ENCODE assay signal across 29 cellular contexts in the genomic region with DNA sequence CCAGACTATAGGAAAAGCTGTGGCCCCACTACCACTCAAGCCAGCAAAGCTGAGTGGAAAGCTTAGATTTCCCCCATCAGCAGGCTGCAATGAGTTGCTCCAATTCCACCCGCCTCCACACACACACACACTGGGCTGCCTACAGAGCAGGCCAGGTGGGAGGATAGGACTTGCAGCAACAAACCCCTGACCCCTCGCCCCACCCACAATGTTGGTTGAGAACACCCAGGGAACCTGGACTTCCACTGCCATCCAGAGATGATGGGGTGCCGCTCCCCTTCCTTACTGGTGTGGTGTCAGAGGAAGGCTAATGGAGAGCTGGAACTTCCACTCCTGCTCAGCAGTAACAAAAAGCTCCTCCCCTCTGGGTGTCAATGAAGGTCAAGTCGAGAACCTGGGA.
"Had no signal": no experiment of that assay in that cellular context is flagged by ENCODE, and none has a peak within 500 bp of the region (broad histone marks: within the 10 kb centered on the region; RNA-seq: fewer than 3 reads in every experiment).

No MANE protein-coding gene starts in this region.

- H3K27ac Mint-ChIP-seq: activated B cell treated with CpG ODN at 0.5 μM for 24 hours; activated CD8-positive, alpha-beta T cell treated with anti-CD3 and anti-CD28 coated beads for 36 hours; activated naive CD4-positive, alpha-beta T cell treated with anti-CD3 and anti-CD28 coated beads for 36 hours; activated naive CD4-positive, alpha-beta T cell treated with anti-CD3 and anti-CD28 coated beads, Interleukin-2, amount 50 U/mL, for 24 hours; activated naive CD8-positive, alpha-beta T cell treated with anti-CD3 and anti-CD28 coated beads for 36 hours; activated naive CD8-positive, alpha-beta T cell treated with anti-CD3 and anti-CD28 coated beads, Interleukin-2, amount 50 U/mL, for 24 hours; activated T-helper 1 cell treated with anti-CD3 and anti-CD28 coated beads, Interleukin-12 subunit alpha, Interleukin-12 subunit beta, Interleukin-2, Interleukin-4 antibody, amounts not matched to agents 30 ng/mL and 10 ng/mL and 1 ng/mL, durations not matched to agents 14 hours and 24 hours and 36 hours; activated T-helper 2 cell treated with anti-CD3 and anti-CD28 coated beads, Interferon-gamma antibody, Interleukin-2, Interleukin-4, amounts not matched to agents 10 μg/mL and 5 μg/mL and 100 μg/mL, durations not matched to agents 14 hours and 24 hours and 36 hours; T-cell; T-helper 17 cell; T-helper 2 cell treated with Interferon-gamma antibody and Interleukin-4, amounts not matched to agents 5 μg/mL and 100 μg/mL, for 36 hours had no signal

- H3K9me3 Mint-ChIP-seq: activated T-helper 1 cell treated with anti-CD3 and anti-CD28 coated beads, Interleukin-12 subunit alpha, Interleukin-12 subunit beta, Interleukin-2, Interleukin-4 antibody, amounts not matched to agents 30 ng/mL and 10 ng/mL and 1 ng/mL, durations not matched to agents 14 hours and 24 hours and 36 hours; activated T-helper 2 cell treated with anti-CD3 and anti-CD28 coated beads, Interferon-gamma antibody, Interleukin-2, Interleukin-4, amounts not matched to agents 10 μg/mL and 5 μg/mL and 100 μg/mL, durations not matched to agents 14 hours and 24 hours and 36 hours; T-helper 2 cell treated with Interferon-gamma antibody and Interleukin-4, amounts not matched to agents 5 μg/mL and 100 μg/mL, for 36 hours had no signal

- ATAC-seq: activated CD4-positive, CD25-positive, alpha-beta regulatory T cell treated with anti-CD3 and anti-CD28 coated beads, Interleukin-2, amount 50 U/mL, for 24 hours; activated CD8-positive, alpha-beta T cell treated with anti-CD3 and anti-CD28 coated beads for 36 hours; activated naive CD8-positive, alpha-beta T cell treated with anti-CD3 and anti-CD28 coated beads, Interleukin-2, amount 50 U/mL, for 24 hours; body of pancreas; esophagus mucosa; T-cell; T-helper 17 cell had no signal

- H3K4me3 Mint-ChIP-seq: activated B cell treated with CpG ODN at 0.5 μM for 24 hours; activated CD8-positive, alpha-beta T cell treated with anti-CD3 and anti-CD28 coated beads for 36 hours; activated naive CD4-positive, alpha-beta T cell treated with anti-CD3 and anti-CD28 coated beads for 36 hours; activated naive CD4-positive, alpha-beta T cell treated with anti-CD3 and anti-CD28 coated beads, Interleukin-2, amount 50 U/mL, for 24 hours; activated naive CD8-positive, alpha-beta T cell treated with anti-CD3 and anti-CD28 coated beads for 36 hours; activated naive CD8-positive, alpha-beta T cell treated with anti-CD3 and anti-CD28 coated beads, Interleukin-2, amount 50 U/mL, for 24 hours; activated T-helper 1 cell treated with anti-CD3 and anti-CD28 coated beads, Interleukin-12 subunit alpha, Interleukin-12 subunit beta, Interleukin-2, Interleukin-4 antibody, amounts not matched to agents 30 ng/mL and 10 ng/mL and 1 ng/mL, durations not matched to agents 14 hours and 24 hours and 36 hours; T-cell; T-helper 17 cell; T-helper 2 cell treated with Interferon-gamma antibody and Interleukin-4, amounts not matched to agents 5 μg/mL and 100 μg/mL, for 36 hours had no signal

- H3K4me1 Mint-ChIP-seq: activated B cell treated with CpG ODN at 0.5 μM for 24 hours; activated naive CD4-positive, alpha-beta T cell treated with anti-CD3 and anti-CD28 coated beads, Interleukin-2, amount 50 U/mL, for 24 hours; activated naive CD8-positive, alpha-beta T cell treated with anti-CD3 and anti-CD28 coated beads for 36 hours; activated naive CD8-positive, alpha-beta T cell treated with anti-CD3 and anti-CD28 coated beads, Interleukin-2, amount 50 U/mL, for 24 hours; T-cell; T-helper 17 cell had no signal

- H3K27me3 Mint-ChIP-seq: activated naive CD4-positive, alpha-beta T cell treated with anti-CD3 and anti-CD28 coated beads, Interleukin-2, amount 50 U/mL, for 24 hours; activated naive CD8-positive, alpha-beta T cell treated with anti-CD3 and anti-CD28 coated beads for 36 hours; activated naive CD8-positive, alpha-beta T cell treated with anti-CD3 and anti-CD28 coated beads, Interleukin-2, amount 50 U/mL, for 24 hours had no signal

- DNase-seq: activated B cell treated with CpG ODN at 0.5 μM for 24 hours; activated CD4-positive, alpha-beta T cell treated with anti-CD3 and anti-CD28 coated beads for 48 hours; activated CD4-positive, alpha-beta T cell treated with anti-CD3 and anti-CD28 coated beads, Interleukin-2, amount 50 U/mL, for 1 hour; activated CD4-positive, alpha-beta T cell treated with anti-CD3 and anti-CD28 coated beads, Interleukin-2, amount 50 U/mL, for 48 hours; activated CD8-positive, alpha-beta T cell treated with anti-CD3 and anti-CD28 coated beads for 36 hours; activated effector memory CD4-positive, alpha-beta T cell treated with anti-CD3 and anti-CD28 coated beads, Interleukin-2, amount 50 U/mL, for 16 hours; activated naive CD4-positive, alpha-beta T cell treated with anti-CD3 and anti-CD28 coated beads for 36 hours; activated naive CD8-positive, alpha-beta T cell treated with anti-CD3 and anti-CD28 coated beads for 36 hours; activated naive CD8-positive, alpha-beta T cell treated with anti-CD3 and anti-CD28 coated beads, Interleukin-2, amount 50 U/mL, for 24 hours; activated T-cell treated with anti-CD3 and anti-CD28 coated beads, Interleukin-2, amount 50 U/mL, for 1 hour; activated T-cell treated with anti-CD3 and anti-CD28 coated beads, Interleukin-2, amount 50 U/mL, for 48 hours; amygdala; aorta; body of pancreas; caudate nucleus; colonic mucosa; effector CD8-positive, alpha-beta T cell; foreskin fibroblast; SW 1271; T-cell; T-helper 17 cell; T1000; WERI-Rb-1 had no signal
